ENCODE assay signal across 23 cellular contexts in genomic region chr11:104127828-104128227, GRCh38. TPM values are rescaled to one million over a fixed set of nuclear protein-coding genes. Genes with fewer than 3 reads are reported as not detected.
DNase-seq lines count a peak whose midpoint lies in the region; TF ChIP-seq lines count a peak whose summit lies in the region.
"Had no signal": no experiment of that assay in that cellular context is flagged by ENCODE, and none has a peak within 500 bp of the region (broad histone marks: within the 10 kb centered on the region; RNA-seq: fewer than 3 reads in every experiment).

No MANE protein-coding gene starts in this region.

- no peaks in the 10 kb centered on the region for H3K36me3 ChIP-seq in mesendoderm (ENCODE audit: control insufficient read depth, insufficient read depth, low read length)
- H3K36me3 ChIP-seq: esophagus muscularis mucosa, suprapubic skin had no signal

- no peak overlapping the region for H3K23ac ChIP-seq in mesendoderm (ENCODE audit: low read length)

- no peak overlapping the region for H2BK15ac ChIP-seq in mesendoderm (replicated peaks; ENCODE audit: low read depth)

- WGBS in mesendoderm (ENCODE audit: extremely low coverage, insufficient coverage, low lambda C conversion rate) = no CpG with 5 or more reads among the region's 2 CpGs

- H3K27me3 ChIP-seq in mesendoderm (ENCODE audit: insufficient read depth, low read length, poor library complexity) = no peaks in the 10 kb centered on the region
- H3K27me3 ChIP-seq: esophagus muscularis mucosa, suprapubic skin had no signal

- no peaks in the 10 kb centered on the region for H3K9me3 Mint-ChIP-seq in activated CD4-positive, alpha-beta memory T cell treated with anti-CD3 and anti-CD28 coated beads for 36 hours
- H3K9me3 Mint-ChIP-seq: activated naive CD4-positive, alpha-beta T cell treated with anti-CD3 and anti-CD28 coated beads, Interleukin-2, amount 50 U/mL, for 72 hours; brain; nephron had no signal

- H2BK120ac ChIP-seq in mesendoderm (ENCODE audit: low read depth, low read length) = no peak overlapping the region

- no peaks in the 10 kb centered on the region for H3K27me3 Mint-ChIP-seq in activated CD4-positive, alpha-beta memory T cell treated with anti-CD3 and anti-CD28 coated beads for 36 hours
- H3K27me3 Mint-ChIP-seq: brain had no signal

- CTCF ChIA-PET in GM10248 (lab: Yijun Ruan, JAX) = no interaction called here
- CTCF ChIA-PET in activated CD4-positive, alpha-beta memory T cell treated with anti-CD3 and anti-CD28 coated beads for 36 hours (lab: Charles Lee) = no interaction called here

- no peaks in the 10 kb centered on the region for H3K36me3 Mint-ChIP-seq in activated CD4-positive, alpha-beta memory T cell treated with anti-CD3 and anti-CD28 coated beads for 36 hours
- H3K36me3 Mint-ChIP-seq: activated naive CD4-positive, alpha-beta T cell treated with anti-CD3 and anti-CD28 coated beads, Interleukin-2, amount 50 U/mL, for 72 hours; brain had no signal

- H3K18ac ChIP-seq in mesendoderm (ENCODE audit: low read length) = no peak overlapping the region

- H3K27ac Mint-ChIP-seq in activated CD4-positive, alpha-beta memory T cell treated with anti-CD3 and anti-CD28 coated beads for 36 hours = no peak overlapping the region
- H3K27ac Mint-ChIP-seq: activated naive CD4-positive, alpha-beta T cell treated with anti-CD3 and anti-CD28 coated beads, Interleukin-2, amount 50 U/mL, for 72 hours; brain; nephron had no signal

- H4K5ac ChIP-seq in mesendoderm (ENCODE audit: low read length) = no peak overlapping the region

- no peak overlapping the region for H3K4me2 ChIP-seq in mesendoderm (ENCODE audit: low read length)
- H3K4me2 ChIP-seq: smooth muscle cell had no signal

- H3K4ac ChIP-seq in mesendoderm (ENCODE audit: low read depth, low read length) = no peak overlapping the region

- DNase-seq in EH (ENCODE audit: low read depth) (peak; percentile 37), M059J (ENCODE audit: low read depth) (peak; percentile 61), choroid plexus epithelial cell (ENCODE audit: low read depth) (peak; percentile 58), mesendoderm (peak; percentile 52), GM20000 (ENCODE audit: low spot score) (no peak), activated T-cell treated with anti-CD3 and anti-CD28 coated beads for 4 hours (no peak), GM10248 (ENCODE audit: extremely low spot score) (no peak)
- DNase-seq in activated CD4-positive, alpha-beta memory T cell treated with anti-CD3 and anti-CD28 coated beads for 36 hours = no peak
- DNase-seq: Calu3; GDM1; kidney glomerular epithelial cell; MM.1S; NCI-H1694 treated with DMSO at 0.1 percent for 48 hours; NCI-H446 treated with DMSO at 0.1 percent for 48 hours; SHP77 treated with DMSO at 0.1 percent for 48 hours; stimulated activated CD4-positive, alpha-beta T cell treated with anti-CD3 and anti-CD28 coated beads, Interleukin-4, amount 100 ng/mL, for 24 hours; T-helper 1 cell had no signal

- no peak for TF ChIP-seq CTCF in choroid plexus epithelial cell (conservative IDR thresholded peaks at IDR 0.05; ENCODE audit: low read depth, low read length)
- TF ChIP-seq CTCF in GM20000 (IDR thresholded peaks at IDR 0.05; ENCODE audit: extremely low read depth, missing control alignments) = no peak
- TF ChIP-seq CTCF in GM10248 (IDR thresholded peaks at IDR 0.05; ENCODE audit: control extremely low read depth, extremely low read depth, low read depth, missing control alignments) = no peak

- no peak overlapping the region for H2BK5ac ChIP-seq in mesendoderm (ENCODE audit: low read length)

- H3K4me3 ChIP-seq in choroid plexus epithelial cell (ENCODE audit: low read depth, low read length) (no peak overlapping the region), mesendoderm (ENCODE audit: low read length) (no peak overlapping the region)
- H3K4me3 ChIP-seq: esophagus muscularis mucosa, smooth muscle cell, suprapubic skin had no signal

- H2AK5ac ChIP-seq in mesendoderm (ENCODE audit: low read length) = no peak overlapping the region

- no peak overlapping the region for H3K4me3 Mint-ChIP-seq in activated CD4-positive, alpha-beta memory T cell treated with anti-CD3 and anti-CD28 coated beads for 36 hours
- H3K4me3 Mint-ChIP-seq: brain, nephron had no signal

- H3K79me2 ChIP-seq in mesendoderm (ENCODE audit: control insufficient read depth, insufficient read depth, low read length) = no peaks in the 10 kb centered on the region

- H3K79me1 ChIP-seq in mesendoderm (ENCODE audit: low read length) = no peaks in the 10 kb centered on the region

- intact Hi-C loops in activated CD4-positive, alpha-beta memory T cell treated with anti-CD3 and anti-CD28 coated beads for 36 hours (cut with micrococcal nuclease) = no loop called here

- no peaks in the 10 kb centered on the region for H3K4me1 ChIP-seq in mesendoderm (ENCODE audit: control insufficient read depth, low read depth, low read length)
- H3K4me1 ChIP-seq: esophagus muscularis mucosa, suprapubic skin had no signal

- H3K4me1 Mint-ChIP-seq in activated CD4-positive, alpha-beta memory T cell treated with anti-CD3 and anti-CD28 coated beads for 36 hours (ENCODE audit: low read depth) = no peaks in the 10 kb centered on the region
- H3K4me1 Mint-ChIP-seq: nephron had no signal

- H3K27ac ChIP-seq in mesendoderm (ENCODE audit: low read depth, low read length) = no peak overlapping the region
- H3K27ac ChIP-seq: esophagus muscularis mucosa, suprapubic skin had no signal

- POLR2A ChIA-PET in GM10248 (lab: Yijun Ruan, JAX) = no interaction called here
- POLR2A ChIA-PET in activated CD4-positive, alpha-beta memory T cell treated with anti-CD3 and anti-CD28 coated beads for 36 hours (lab: Charles Lee) = no interaction called here

- no peak overlapping the region for H4K8ac ChIP-seq in mesendoderm (ENCODE audit: low read depth, low read length)

- no peak overlapping the region for H3K56ac ChIP-seq in mesendoderm (ENCODE audit: low read length)

- H3K9ac ChIP-seq in mesendoderm (ENCODE audit: low read length) = no peak overlapping the region

RNA-seq across cellular contexts. Expression of gene PDGFD, which starts 36.1 kb away (rescaled TPM):
- total RNA-seq in M059J (2014; rRNA removed; shearing (Covaris generic)) = 30.0 and 38.6 TPM in 2 replicates
- polyA plus RNA-seq in mesendoderm (2013, experiment 1 of 2) = 3.2 TPM
- 3.2 TPM for polyA plus RNA-seq in mesendoderm (2013, experiment 2 of 2)
- total RNA-seq in activated CD4-positive, alpha-beta memory T cell treated with anti-CD3 and anti-CD28 coated beads for 36 hours = not detected
- total RNA-seq: activated naive CD4-positive, alpha-beta T cell treated with anti-CD3 and anti-CD28 coated beads, Interleukin-2, amount 50 U/mL, for 72 hours had no signal

Comparison
In these comparisons a context has a peak if more than half of its experiments do, and no peak if none do; other contexts are left out.
1. DNase-seq: peak in EH (single experiment), M059J (single experiment), choroid plexus epithelial cell (single experiment) and mesendoderm (single experiment); none in GM20000 (single experiment), activated T-cell treated with anti-CD3 and anti-CD28 coated beads for 4 hours (single experiment), GM10248 (single experiment) and activated CD4-positive, alpha-beta memory T cell treated with anti-CD3 and anti-CD28 coated beads for 36 hours (single experiment).
2. RNA of gene PDGFD, which starts 36.1 kb away (total RNA-seq): 30.0 to 38.6 TPM in M059J; not detected in activated CD4-positive, alpha-beta memory T cell treated with anti-CD3 and anti-CD28 coated beads for 36 hours; every median in the first group is over 10 times any median in the second.